Comparison of ENCODE assay signal across 1 cellular context in genomic region chr11:94544832-94545640, GRCh38.
TF ChIP-seq lines count a peak whose summit lies in the region.

No MANE protein-coding gene starts in this region.

TF ChIP-seq in endothelial cell of umbilical vein, 7 proteins besides CTCF, POLR2A, EP300 and RAD21:
- TF ChIP-seq MYC (IDR thresholded peaks at IDR 0.05; ENCODE audit: low read depth, low read length) (no peak), MAX (IDR thresholded peaks at IDR 0.05; ENCODE audit: insufficient read depth, insufficient read length) (no peak), POLR2AphosphoS5 (IDR thresholded peaks at IDR 0.05; ENCODE audit: insufficient read depth, low read depth, low read length) (no peak), JUN (IDR thresholded peaks at IDR 0.05; ENCODE audit: borderline replicate concordance, insufficient read depth, insufficient read length, low read depth) (no peak), EZH2 (IDR thresholded peaks at IDR 0.05; ENCODE audit: borderline replicate concordance, low read depth, low read length, severe bottlenecking) (no peak), GATA2 (IDR thresholded peaks at IDR 0.05; ENCODE audit: insufficient read depth, insufficient read length, low read depth, low read length) (no peak), FOS (IDR thresholded peaks at IDR 0.05; ENCODE audit: borderline replicate concordance, insufficient read depth, low read length) (no peak)
